21 cellular contexts compared by ENCODE assay signal in genomic region chr10:83987216-83987615, GRCh38.
"Had no signal": no experiment of that assay in that cellular context is flagged by ENCODE, and none has a peak within 500 bp of the region (broad histone marks: within the 10 kb centered on the region; RNA-seq: fewer than 3 reads in every experiment).

No MANE protein-coding gene starts in this region.

- H3K36me3 ChIP-seq: colonic mucosa, esophagus squamous epithelium, pancreas, right lobe of liver, thoracic aorta, tibial nerve, upper lobe of left lung, uterus had no signal

- H3K4me1 ChIP-seq: colonic mucosa, esophagus squamous epithelium, pancreas, right lobe of liver, tibial nerve, upper lobe of left lung, uterus had no signal

- H3K27me3 ChIP-seq: colonic mucosa, esophagus squamous epithelium, pancreas, right lobe of liver, tibial nerve, upper lobe of left lung, uterus had no signal

- DNase-seq: colonic mucosa; dermis blood vessel endothelial cell; effector memory CD4-positive, alpha-beta T cell; erythroblast; esophagus squamous epithelium; left ventricle myocardium superior; natural killer cell; occipital lobe; pancreas; right lobe of liver; small intestine; stimulated activated CD4-positive, alpha-beta T cell treated with anti-CD3 and anti-CD28 coated beads, Interleukin-15, amount 100 ng/mL, for 24 hours; stimulated activated CD4-positive, alpha-beta T cell treated with anti-CD3 and anti-CD28 coated beads, Interleukin-2, amount 100 ng/mL, for 48 hours; stimulated activated naive B cell treated with anti-CD40 and anti-IgM and Interleukin-4, amounts not matched to agents 10 μg/mL and 1 μg/mL and 100 μg/mL, for 72 hours; upper lobe of left lung; uterus had no signal

- H3K4me3 Mint-ChIP-seq: memory B cell; natural killer cell; stimulated activated naive B cell treated with anti-CD40 and anti-IgM and Interleukin-4, amounts not matched to agents 10 μg/mL and 1 μg/mL and 100 μg/mL, for 72 hours; stimulated activated naive CD8-positive, alpha-beta T cell treated with anti-CD3 and anti-CD28 coated beads, Interleukin-15, Interleukin-2, amounts not matched to agents 100 ng/mL and 50 ng/mL, for 24 hours had no signal

- H3K9me3 Mint-ChIP-seq: natural killer cell; stimulated activated naive CD8-positive, alpha-beta T cell treated with anti-CD3 and anti-CD28 coated beads, Interleukin-15, Interleukin-2, amounts not matched to agents 100 ng/mL and 50 ng/mL, for 24 hours had no signal

- H3K27me3 Mint-ChIP-seq: stimulated activated naive CD8-positive, alpha-beta T cell treated with anti-CD3 and anti-CD28 coated beads, Interleukin-15, Interleukin-2, amounts not matched to agents 100 ng/mL and 50 ng/mL, for 24 hours had no signal

- H3K4me3 ChIP-seq: colonic mucosa, esophagus squamous epithelium, lung, pancreas, right lobe of liver, thoracic aorta, tibial nerve, upper lobe of left lung, uterus had no signal

- H3K27ac Mint-ChIP-seq: memory B cell; natural killer cell; stimulated activated naive B cell treated with anti-CD40 and anti-IgM and Interleukin-4, amounts not matched to agents 10 μg/mL and 1 μg/mL and 100 μg/mL, for 72 hours; stimulated activated naive CD8-positive, alpha-beta T cell treated with anti-CD3 and anti-CD28 coated beads, Interleukin-15, Interleukin-2, amounts not matched to agents 100 ng/mL and 50 ng/mL, for 24 hours had no signal

- H3K9me3 ChIP-seq: colonic mucosa, esophagus squamous epithelium, pancreas, right lobe of liver, thoracic aorta, tibial nerve, upper lobe of left lung, uterus had no signal

- H3K27ac ChIP-seq: colonic mucosa, esophagus squamous epithelium, pancreas, right lobe of liver, thoracic aorta, tibial nerve, upper lobe of left lung, uterus had no signal

- H3K36me3 Mint-ChIP-seq: natural killer cell had no signal
